11 cellular contexts compared by ENCODE assay signal in genomic region chr3:105647047-105647446, GRCh38.
DNase-seq lines count a peak whose midpoint lies in the region; ATAC-seq, FAIRE-seq and TF ChIP-seq lines count a peak whose summit lies in the region.
"Had no signal": no experiment of that assay in that cellular context is flagged by ENCODE, and none has a peak within 500 bp of the region (broad histone marks: within the 10 kb centered on the region; RNA-seq: fewer than 3 reads in every experiment).

No MANE protein-coding gene starts in this region.

- WGBS in A549 (ENCODE audit: missing lambda C conversion rate), result 6% methylated on average over 2 of the region's 2 CpGs

- peak in 1 of 2 experiments; percentile 76 for DNase-seq in A549 (ENCODE audit: low read depth in 1 of 2, low spot score in 1 of 2)
- peak; percentile 12 for DNase-seq in GOT3 (lab: John Stamatoyannopoulos, UW)
- peak; percentile 24 for DNase-seq in RWPE1 (ENCODE audit: low spot score)
- peak; percentile 71 for DNase-seq in fibroblast of gingiva (ENCODE audit: low read depth)
- DNase-seq in stimulated activated CD4-positive, alpha-beta T cell treated with anti-CD3 and anti-CD28 coated beads, Interleukin-12 subunit alpha, Interleukin-12 subunit beta, amount 100 ng/mL, for 4 hours, result no peak
- DNase-seq in gastrocnemius medialis, result no peak
- no peak for DNase-seq in effector CD4-positive, alpha-beta T cell
- no peak for DNase-seq in left ventricle myocardium inferior
- DNase-seq: activated CD4-positive, alpha-beta T cell treated with anti-CD3 and anti-CD28 coated beads, Interleukin-2, amount 10 ng/mL, durations not matched to agents 24 days and 14 days; DND-41; NCI-H1092 had no signal

- H3K36me3 ChIP-seq in gastrocnemius medialis (no peaks in the 10 kb centered on the region), left ventricle myocardium inferior (no peaks in the 10 kb centered on the region)

- H3K4me1 ChIP-seq in A549 (peaks cover 20% of the 10 kb centered on the region), gastrocnemius medialis (no peaks in the 10 kb centered on the region), left ventricle myocardium inferior (no peaks in the 10 kb centered on the region)

- H3K27me3 ChIP-seq in gastrocnemius medialis (no peaks in the 10 kb centered on the region), left ventricle myocardium inferior (ENCODE audit: low read depth) (no peaks in the 10 kb centered on the region)

- H3K27ac ChIP-seq in A549 (peak overlapping the region; percentile 3 to 55; a peak in 2 of 6 replicates), RWPE1 (no peak overlapping the region), gastrocnemius medialis (no peak overlapping the region), left ventricle myocardium inferior (replicated peaks) (no peak overlapping the region)

- TF ChIP-seq CTCF in A549 (IDR thresholded peaks at IDR 0.05), result no peak
- no peak for TF ChIP-seq CTCF in RWPE1 (conservative IDR thresholded peaks at IDR 0.05; ENCODE audit: low read depth)
- no peak for TF ChIP-seq CTCF in gastrocnemius medialis (IDR thresholded peaks at IDR 0.05 in 4 of 5, conservative IDR thresholded peaks at IDR 0.05 in 1 of 5)
- TF ChIP-seq CTCF in left ventricle myocardium inferior (IDR thresholded peaks at IDR 0.05; ENCODE audit: borderline replicate concordance), result no peak

- intact Hi-C loops in gastrocnemius medialis (cut with DNase I; ENCODE audit: low total_unique reads), result no loop called here
- intact Hi-C loops in left ventricle myocardium inferior (cut with micrococcal nuclease), result no loop called here

- TF ChIP-seq EP300 in A549 (IDR thresholded peaks at IDR 0.05), result no peak

- in situ Hi-C loops in gastrocnemius medialis (cut with MboI; ENCODE audit: low sequenced_read_pairs in 4 of 4), result no loop called here

- peak in 1 of 2 experiments; percentile 8; a peak in 1 of 5 replicates for TF ChIP-seq RAD21 in A549 (conservative IDR thresholded peaks at IDR 0.05 in 1 of 2, IDR thresholded peaks at IDR 0.05 in 1 of 2)

- FAIRE-seq in A549 (lab: Jason Lieb, UNC), result peak; percentile 94

- TF ChIP-seq POLR2A in A549 (IDR thresholded peaks at IDR 0.05; ENCODE audit: low read length), result no peak
- TF ChIP-seq POLR2A in gastrocnemius medialis (IDR thresholded peaks at IDR 0.05), result no peak

- POLR2A ChIA-PET in A549 (lab: Yijun Ruan, JAX) (interaction anchor here (0.9 kb wide), 1 partner anchor 1042 kb away, joined by 3 read pairs; no protein-coding TSS in a partner anchor), RWPE1 (lab: Yijun Ruan, JAX; ENCODE audit: low non-redundant PET) (no interaction called here)

- no peak overlapping the region for H3K4me3 ChIP-seq in A549
- H3K4me3 ChIP-seq in gastrocnemius medialis, result no peak overlapping the region
- no peak overlapping the region for H3K4me3 ChIP-seq in left ventricle myocardium inferior

- H3K9me3 ChIP-seq in A549, result no peaks in the 10 kb centered on the region
- no peaks in the 10 kb centered on the region for H3K9me3 ChIP-seq in gastrocnemius medialis
- no peaks in the 10 kb centered on the region for H3K9me3 ChIP-seq in left ventricle myocardium inferior (replicated peaks)

- ATAC-seq in A549 (peak; percentile 97 to 98), gastrocnemius medialis (no peak)

- CTCF ChIA-PET in A549 (lab: Yijun Ruan, JAX) (no interaction called here), RWPE1 (lab: Yijun Ruan, JAX) (no interaction called here)

- H3K4me2 ChIP-seq in A549, result peak overlapping the region; percentile 59

TF ChIP-seq in A549, 52 proteins besides CTCF, POLR2A, EP300 and RAD21:
- TF ChIP-seq JUN (IDR thresholded peaks at IDR 0.05), result peak in 1 of 2 experiments; percentile 19; a peak in 1 of 5 replicates
- peak; percentile 72 for TF ChIP-seq JUNB (IDR thresholded peaks at IDR 0.05)
- no peak for TF ChIP-seq MAFK (IDR thresholded peaks at IDR 0.05; ENCODE audit: partially characterized antibody)
- peak; percentile 94 for TF ChIP-seq FOSL2 (IDR thresholded peaks at IDR 0.05)
- peak; percentile 92 for TF ChIP-seq FOSL2 (CRISPR knock-in tag; IDR thresholded peaks at IDR 0.05)
- peak; percentile 83 to 92; a peak in 3 of 4 replicates for TF ChIP-seq CEBPB (IDR thresholded peaks at IDR 0.05)
- TF ChIP-seq TFCP2L1 (CRISPR knock-in tag; IDR thresholded peaks at IDR 0.05), result no peak

Comparison
In these comparisons a context has a peak if more than half of its experiments do, and no peak if none do; other contexts are left out.
1. ATAC-seq: peak in A549 (2 of 2); none in gastrocnemius medialis (0 of 2).
2. DNase-seq: peak in GOT3 (single experiment), RWPE1 (single experiment) and fibroblast of gingiva (single experiment); none in stimulated activated CD4-positive, alpha-beta T cell treated with anti-CD3 and anti-CD28 coated beads, Interleukin-12 subunit alpha, Interleukin-12 subunit beta, amount 100 ng/mL, for 4 hours (single experiment), gastrocnemius medialis (0 of 2), effector CD4-positive, alpha-beta T cell (single experiment) and left ventricle myocardium inferior (single experiment).
3. H3K27ac ChIP-seq: peak in A549 (2 of 2); none in RWPE1 (single experiment), gastrocnemius medialis (0 of 4) and left ventricle myocardium inferior (single experiment).